Comparison of ENCODE assay signal across 11 cellular contexts in the genomic region with DNA sequence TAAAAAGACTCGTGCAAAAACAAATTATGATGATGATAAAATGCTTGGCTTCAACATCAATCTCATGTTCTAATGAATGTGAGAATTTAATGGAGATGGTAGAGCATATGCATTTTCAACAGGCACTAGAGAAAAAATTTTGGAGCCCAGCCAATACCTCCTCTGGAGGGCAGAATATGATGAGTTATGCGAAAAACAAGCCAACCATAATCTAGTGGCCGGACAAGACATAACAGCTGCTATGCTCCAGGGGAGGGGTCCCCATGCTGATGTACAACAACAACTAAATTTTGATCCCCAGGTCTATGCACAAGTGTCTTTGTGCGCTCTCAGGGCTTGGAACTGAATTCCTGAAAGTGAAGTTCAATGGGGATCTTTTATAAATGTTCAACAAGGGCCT.
DNase-seq lines count a peak whose midpoint lies in the region; TF ChIP-seq lines count a peak whose summit lies in the region.
"Had no signal": no experiment of that assay in that cellular context is flagged by ENCODE, and none has a peak within 500 bp of the region (broad histone marks: within the 10 kb centered on the region; RNA-seq: fewer than 3 reads in every experiment).

No MANE protein-coding gene starts in this region.

- no peaks in the 10 kb centered on the region for H3K27me3 Mint-ChIP-seq in glutamatergic neuron (ENCODE audit: unreplicated experiment)
- H3K27me3 Mint-ChIP-seq in activated T-cell treated with anti-CD3 and anti-CD28 coated beads, Interleukin-2, amount 50 U/mL, for 24 hours, result no peaks in the 10 kb centered on the region

- H3K27me3 ChIP-seq in Karpas-422 (ENCODE audit: low read length), result no peaks in the 10 kb centered on the region
- H3K27me3 ChIP-seq: BLaER1 treated with 17β-estradiol and CSF1 and Interleukin-3, amounts not matched to agents 10 nM and 100 nM had no signal

- H3K9me2 ChIP-seq in Karpas-422 (replicated peaks; ENCODE audit: insufficient read depth, low read length), result no peaks in the 10 kb centered on the region

- no peak overlapping the region for H3K9ac ChIP-seq in Karpas-422 (ENCODE audit: low read length)
- H3K9ac ChIP-seq: BLaER1 treated with 17β-estradiol and CSF1 and Interleukin-3, amounts not matched to agents 10 nM and 100 nM had no signal

- H3K9me3 ChIP-seq in Karpas-422 (ENCODE audit: low read length), result no peaks in the 10 kb centered on the region
- H3K9me3 ChIP-seq: BLaER1 treated with 17β-estradiol and CSF1 and Interleukin-3, amounts not matched to agents 10 nM and 100 nM had no signal

- in situ Hi-C loops in ACHN (cut with HindIII; ENCODE audit: low pct_ligation_motif_present, low pct_unique_long_range_greater_than_20kb, low sequenced_read_pairs), result no loop called here

- no peak overlapping the region for H3K4me3 ChIP-seq in Karpas-422 (ENCODE audit: low read length)
- H3K4me3 ChIP-seq: BLaER1 treated with 17β-estradiol and CSF1 and Interleukin-3, amounts not matched to agents 10 nM and 100 nM had no signal

- H3K36me3 Mint-ChIP-seq in glutamatergic neuron (ENCODE audit: unreplicated experiment), result no peaks in the 10 kb centered on the region
- no peaks in the 10 kb centered on the region for H3K36me3 Mint-ChIP-seq in activated T-cell treated with anti-CD3 and anti-CD28 coated beads, Interleukin-2, amount 50 U/mL, for 24 hours (ENCODE audit: low read depth)

- no peaks in the 10 kb centered on the region for H4K20me1 ChIP-seq in Karpas-422 (ENCODE audit: insufficient read depth, low read depth, low read length)
- H4K20me1 ChIP-seq: BLaER1 treated with 17β-estradiol and CSF1 and Interleukin-3, amounts not matched to agents 10 nM and 100 nM had no signal

- H3K36me3 ChIP-seq in Karpas-422 (ENCODE audit: insufficient read depth, low read length), result no peaks in the 10 kb centered on the region
- H3K36me3 ChIP-seq: BLaER1 treated with 17β-estradiol and CSF1 and Interleukin-3, amounts not matched to agents 10 nM and 100 nM had no signal

- no peaks in the 10 kb centered on the region for H3K4me1 ChIP-seq in Karpas-422 (ENCODE audit: low read length)

- no peaks in the 10 kb centered on the region for H3K79me2 ChIP-seq in Karpas-422 (ENCODE audit: low read length)

- no peak overlapping the region for H3K27ac ChIP-seq in Karpas-422 (ENCODE audit: low read length)
- H3K27ac ChIP-seq: BLaER1 treated with 17β-estradiol and CSF1 and Interleukin-3, amounts not matched to agents 10 nM and 100 nM; HL-60 had no signal

- DNase-seq in Karpas-422 (no peak), NCI-H128 (lab: John Stamatoyannopoulos, UW; ENCODE audit: unreplicated experiment) (peak; percentile 26), NCI-H345 (lab: John Stamatoyannopoulos, UW) (peak; percentile 57), SHP77 (lab: John Stamatoyannopoulos, UW) (peak; percentile 49 to 51), glutamatergic neuron (no peak), ACHN (no peak)
- DNase-seq in activated T-cell treated with anti-CD3 and anti-CD28 coated beads, Interleukin-2, amount 50 U/mL, for 24 hours, result no peak
- DNase-seq: DMS53, HFFc6 had no signal

- no peak overlapping the region for H3K4me2 ChIP-seq in Karpas-422 (ENCODE audit: low read depth, low read length, poor library complexity, severe bottlenecking)
- H3K4me2 ChIP-seq: BLaER1 treated with 17β-estradiol and CSF1 and Interleukin-3, amounts not matched to agents 10 nM and 100 nM had no signal

- no peak for TF ChIP-seq CTCF in glutamatergic neuron (IDR thresholded peaks at IDR 0.05; ENCODE audit: partially characterized antibody, unreplicated experiment)

- H2AFZ ChIP-seq in Karpas-422 (ENCODE audit: low read length), result peak overlapping the region; percentile 17; the same call in 1 of the 2 replicates

- H3K9me3 Mint-ChIP-seq in glutamatergic neuron (ENCODE audit: unreplicated experiment), result no peaks in the 10 kb centered on the region
- peaks cover 7% of the 10 kb centered on the region for H3K9me3 Mint-ChIP-seq in activated T-cell treated with anti-CD3 and anti-CD28 coated beads, Interleukin-2, amount 50 U/mL, for 24 hours

- H3K27ac Mint-ChIP-seq in glutamatergic neuron (ENCODE audit: unreplicated experiment), result no peak overlapping the region
- H3K27ac Mint-ChIP-seq in activated T-cell treated with anti-CD3 and anti-CD28 coated beads, Interleukin-2, amount 50 U/mL, for 24 hours, result no peak overlapping the region
- H3K27ac Mint-ChIP-seq: HFFc6 had no signal

- no peak overlapping the region for H3K4me3 Mint-ChIP-seq in glutamatergic neuron (ENCODE audit: unreplicated experiment)
- H3K4me3 Mint-ChIP-seq in activated T-cell treated with anti-CD3 and anti-CD28 coated beads, Interleukin-2, amount 50 U/mL, for 24 hours, result no peak overlapping the region
- H3K4me3 Mint-ChIP-seq: HFFc6 had no signal

- peaks cover 2% of the 10 kb centered on the region for H3K4me1 Mint-ChIP-seq in glutamatergic neuron (ENCODE audit: low read depth, unreplicated experiment)
- H3K4me1 Mint-ChIP-seq in activated T-cell treated with anti-CD3 and anti-CD28 coated beads, Interleukin-2, amount 50 U/mL, for 24 hours (ENCODE audit: low read depth), result no peaks in the 10 kb centered on the region

Comparison
In these comparisons a context has a peak if more than half of its experiments do, and no peak if none do; other contexts are left out.
1. DNase-seq: peak in NCI-H128 (single experiment), NCI-H345 (single experiment) and SHP77 (2 of 2); none in Karpas-422 (single experiment), glutamatergic neuron (single experiment), activated T-cell treated with anti-CD3 and anti-CD28 coated beads, Interleukin-2, amount 50 U/mL, for 24 hours (single experiment) and ACHN (single experiment).